16 cellular contexts compared by ENCODE assay signal in genomic region chr18:23968638-23969037, GRCh38.
"Had no signal": no experiment of that assay in that cellular context is flagged by ENCODE, and none has a peak within 500 bp of the region (broad histone marks: within the 10 kb centered on the region; RNA-seq: fewer than 3 reads in every experiment).

No MANE protein-coding gene starts in this region.

- H3K9me3 ChIP-seq: gastroesophageal sphincter, heart right ventricle, suprapubic skin had no signal

- H3K27me3 Mint-ChIP-seq: stimulated activated naive CD8-positive, alpha-beta T cell treated with anti-CD3 and anti-CD28 coated beads, Interleukin-15, Interleukin-2, amounts not matched to agents 100 ng/mL and 50 ng/mL, for 24 hours had no signal

- H3K27ac Mint-ChIP-seq: activated T-helper 1 cell treated with anti-CD3 and anti-CD28 coated beads, Interleukin-12 subunit alpha, Interleukin-12 subunit beta, Interleukin-2, Interleukin-4 antibody, amounts not matched to agents 30 ng/mL and 10 ng/mL and 1 ng/mL, durations not matched to agents 14 hours and 24 hours and 36 hours had no signal

- H3K27me3 ChIP-seq: gastroesophageal sphincter, heart right ventricle, suprapubic skin had no signal

- ATAC-seq: gastroesophageal sphincter, heart right ventricle had no signal

- H3K27ac ChIP-seq: gastroesophageal sphincter, heart right ventricle, suprapubic skin had no signal

- H3K36me3 ChIP-seq: gastroesophageal sphincter, heart right ventricle, suprapubic skin had no signal

- H3K4me3 Mint-ChIP-seq: activated T-helper 1 cell treated with anti-CD3 and anti-CD28 coated beads, Interleukin-12 subunit alpha, Interleukin-12 subunit beta, Interleukin-2, Interleukin-4 antibody, amounts not matched to agents 30 ng/mL and 10 ng/mL and 1 ng/mL, durations not matched to agents 14 hours and 24 hours and 36 hours; stimulated activated naive CD8-positive, alpha-beta T cell treated with anti-CD3 and anti-CD28 coated beads, Interleukin-15, Interleukin-2, amounts not matched to agents 100 ng/mL and 50 ng/mL, for 24 hours had no signal

- FAIRE-seq: astrocyte, endometrium, islet of Langerhans had no signal

- H3K4me3 ChIP-seq: gastroesophageal sphincter, heart right ventricle, suprapubic skin had no signal

- H3K9me3 Mint-ChIP-seq: activated T-helper 1 cell treated with anti-CD3 and anti-CD28 coated beads, Interleukin-12 subunit alpha, Interleukin-12 subunit beta, Interleukin-2, Interleukin-4 antibody, amounts not matched to agents 30 ng/mL and 10 ng/mL and 1 ng/mL, durations not matched to agents 14 hours and 24 hours and 36 hours; stimulated activated naive CD8-positive, alpha-beta T cell treated with anti-CD3 and anti-CD28 coated beads, Interleukin-15, Interleukin-2, amounts not matched to agents 100 ng/mL and 50 ng/mL, for 24 hours had no signal

- DNase-seq: activated CD4-positive, CD25-positive, alpha-beta regulatory T cell treated with anti-CD3 and anti-CD28 coated beads, Interleukin-2, amount 50 U/mL, for 72 hours; activated naive CD4-positive, alpha-beta T cell; heart right ventricle; posterior cingulate gyrus; retina; stimulated activated CD4-positive, alpha-beta T cell treated with anti-CD3 and anti-CD28 coated beads, Interleukin-4, amount 100 ng/mL, for 4 hours; stimulated activated CD8-positive, alpha-beta memory T cell treated with anti-CD3 and anti-CD28 coated beads, Interleukin-4, amount 100 ng/mL, for 48 hours; T-helper 9 cell; trophoblast cell had no signal
